ENCODE assay signal across 32 cellular contexts in the genomic region with DNA sequence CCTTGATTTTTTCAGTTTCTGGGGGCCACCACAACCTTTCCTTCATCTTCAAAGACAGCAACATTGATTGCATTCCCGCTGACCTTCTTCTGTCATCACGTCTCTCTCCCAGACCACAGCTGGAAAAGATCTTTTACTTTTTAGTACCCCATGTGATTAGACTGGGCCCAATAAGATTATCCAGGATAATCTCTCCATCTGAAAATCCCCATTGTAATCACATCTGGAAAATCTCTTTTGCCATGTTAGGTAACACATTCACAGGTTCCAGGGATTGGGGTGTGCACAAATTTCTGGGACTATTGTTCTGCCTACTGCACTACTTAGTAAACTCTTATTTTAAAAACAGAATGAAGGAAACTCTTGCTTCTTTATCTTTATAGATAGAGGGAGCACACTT. TPM values are rescaled to one million over a fixed set of nuclear protein-coding genes. Genes with fewer than 3 reads are reported as not detected.
"Had no signal": no experiment of that assay in that cellular context is flagged by ENCODE, and none has a peak within 500 bp of the region (broad histone marks: within the 10 kb centered on the region; RNA-seq: fewer than 3 reads in every experiment).

No MANE protein-coding gene starts in this region.

- DNase-seq: activated B cell treated with CpG ODN at 0.5 μM for 24 hours; activated CD4-positive, alpha-beta memory T cell treated with anti-CD3 and anti-CD28 coated beads, Interleukin-2, amount 10 ng/mL, durations not matched to agents 7 days and 5 days; activated CD4-positive, alpha-beta T cell treated with anti-CD3 and anti-CD28 coated beads for 1 hour; activated CD4-positive, alpha-beta T cell treated with anti-CD3 and anti-CD28 coated beads for 48 hours; activated CD8-positive, alpha-beta memory T cell treated with anti-CD3 and anti-CD28 coated beads for 24 hours; activated CD8-positive, alpha-beta memory T cell treated with anti-CD3 and anti-CD28 coated beads, Interleukin-2, amount 10 ng/mL, durations not matched to agents 7 days and 5 days; activated CD8-positive, alpha-beta memory T cell treated with anti-CD3 and anti-CD28 coated beads, Interleukin-2, amount 50 U/mL, for 48 hours; activated effector memory CD4-positive, alpha-beta T cell treated with Interleukin-2 at 50 U/mL for 16 hours; activated naive CD4-positive, alpha-beta T cell treated with anti-CD3 and anti-CD28 coated beads, Interleukin-2, amount 10 ng/mL, durations not matched to agents 7 days and 5 days; activated naive CD8-positive, alpha-beta T cell treated with anti-CD3 and anti-CD28 coated beads, Interleukin-2, amount 50 U/mL, for 24 hours; activated T-cell treated with anti-CD3 and anti-CD28 coated beads, Interleukin-2, amount 50 U/mL, for 48 hours; anterior cingulate cortex; NCI-H1105; NCI-H1417 treated with DMSO at 0.1 percent for 48 hours; NCI-H187 treated with DMSO at 0.1 percent for 48 hours; NCI-H2081; NCI-H2171 treated with DMSO at 0.1 percent for 48 hours; NCI-H2227 treated with DMSO at 0.1 percent for 48 hours; NCI-H446 treated with DMSO at 0.1 percent for 48 hours; NCI-H524; NCI-H69; OCI-M1; Right ventricle myocardium superior; SJCRH30; SW 1271; T-helper 1 cell; T-helper 2 cell; T-helper 9 cell had no signal

- H3K27me3 ChIP-seq: SJCRH30 had no signal

- H3K9me3 Mint-ChIP-seq: activated CD4-positive, alpha-beta memory T cell treated with anti-CD3 and anti-CD28 coated beads, Interleukin-2, amount 10 ng/mL, durations not matched to agents 7 days and 5 days; activated naive CD4-positive, alpha-beta T cell treated with anti-CD3 and anti-CD28 coated beads, Interleukin-2, amount 10 ng/mL, durations not matched to agents 7 days and 5 days had no signal

- H3K9me3 ChIP-seq: SJCRH30 had no signal

- H3K4me1 Mint-ChIP-seq: activated CD4-positive, alpha-beta memory T cell treated with anti-CD3 and anti-CD28 coated beads, Interleukin-2, amount 10 ng/mL, durations not matched to agents 7 days and 5 days; activated CD8-positive, alpha-beta memory T cell treated with anti-CD3 and anti-CD28 coated beads, Interleukin-2, amount 10 ng/mL, durations not matched to agents 7 days and 5 days; activated naive CD4-positive, alpha-beta T cell treated with anti-CD3 and anti-CD28 coated beads, Interleukin-2, amount 10 ng/mL, durations not matched to agents 7 days and 5 days; activated naive CD8-positive, alpha-beta T cell treated with anti-CD3 and anti-CD28 coated beads, Interleukin-2, amount 50 U/mL, for 24 hours had no signal

- H3K9ac ChIP-seq: KMS-11 had no signal

- H3K36me3 Mint-ChIP-seq: activated CD8-positive, alpha-beta memory T cell treated with anti-CD3 and anti-CD28 coated beads, Interleukin-2, amount 10 ng/mL, durations not matched to agents 7 days and 5 days; activated naive CD4-positive, alpha-beta T cell treated with anti-CD3 and anti-CD28 coated beads, Interleukin-2, amount 10 ng/mL, durations not matched to agents 7 days and 5 days had no signal

- H3K4me3 ChIP-seq: SJCRH30 had no signal

- H3K4me2 ChIP-seq: KMS-11 had no signal

- H3K27me3 Mint-ChIP-seq: activated B cell treated with CpG ODN at 0.5 μM for 24 hours; activated CD4-positive, alpha-beta memory T cell treated with anti-CD3 and anti-CD28 coated beads, Interleukin-2, amount 10 ng/mL, durations not matched to agents 7 days and 5 days; activated CD8-positive, alpha-beta memory T cell treated with anti-CD3 and anti-CD28 coated beads, Interleukin-2, amount 10 ng/mL, durations not matched to agents 7 days and 5 days; activated naive CD4-positive, alpha-beta T cell treated with anti-CD3 and anti-CD28 coated beads, Interleukin-2, amount 10 ng/mL, durations not matched to agents 7 days and 5 days; activated naive CD8-positive, alpha-beta T cell; activated naive CD8-positive, alpha-beta T cell treated with anti-CD3 and anti-CD28 coated beads, Interleukin-2, amount 50 U/mL, for 24 hours had no signal

- H3K36me3 ChIP-seq: SJCRH30 had no signal

- ATAC-seq: activated CD8-positive, alpha-beta memory T cell treated with anti-CD3 and anti-CD28 coated beads, Interleukin-2, amount 10 ng/mL, durations not matched to agents 7 days and 5 days; activated naive CD8-positive, alpha-beta T cell treated with anti-CD3 and anti-CD28 coated beads, Interleukin-2, amount 50 U/mL, for 24 hours had no signal

- H3K27ac Mint-ChIP-seq: activated B cell treated with CpG ODN at 0.5 μM for 24 hours; activated CD4-positive, alpha-beta memory T cell treated with anti-CD3 and anti-CD28 coated beads, Interleukin-2, amount 10 ng/mL, durations not matched to agents 7 days and 5 days; activated CD8-positive, alpha-beta memory T cell treated with anti-CD3 and anti-CD28 coated beads, Interleukin-2, amount 10 ng/mL, durations not matched to agents 7 days and 5 days; activated naive CD4-positive, alpha-beta T cell treated with anti-CD3 and anti-CD28 coated beads, Interleukin-2, amount 10 ng/mL, durations not matched to agents 7 days and 5 days; activated naive CD8-positive, alpha-beta T cell; activated naive CD8-positive, alpha-beta T cell treated with anti-CD3 and anti-CD28 coated beads, Interleukin-2, amount 50 U/mL, for 24 hours had no signal

- H3K4me1 ChIP-seq: SJCRH30 had no signal

- H3K4me3 Mint-ChIP-seq: activated B cell treated with CpG ODN at 0.5 μM for 24 hours; activated CD4-positive, alpha-beta memory T cell treated with anti-CD3 and anti-CD28 coated beads, Interleukin-2, amount 10 ng/mL, durations not matched to agents 7 days and 5 days; activated CD8-positive, alpha-beta memory T cell treated with anti-CD3 and anti-CD28 coated beads, Interleukin-2, amount 10 ng/mL, durations not matched to agents 7 days and 5 days; activated naive CD4-positive, alpha-beta T cell treated with anti-CD3 and anti-CD28 coated beads, Interleukin-2, amount 10 ng/mL, durations not matched to agents 7 days and 5 days; activated naive CD8-positive, alpha-beta T cell; activated naive CD8-positive, alpha-beta T cell treated with anti-CD3 and anti-CD28 coated beads, Interleukin-2, amount 50 U/mL, for 24 hours had no signal

- H3K27ac ChIP-seq: KMS-11, SJCRH30, VCaP had no signal

RNA-seq across cellular contexts. Expression of a gene that starts 47.1 kb away (rescaled TPM):
- total RNA-seq: activated B cell treated with CpG ODN at 0.5 μM for 24 hours; activated CD4-positive, alpha-beta memory T cell treated with anti-CD3 and anti-CD28 coated beads, Interleukin-2, amount 10 ng/mL, durations not matched to agents 7 days and 5 days; activated CD8-positive, alpha-beta memory T cell treated with anti-CD3 and anti-CD28 coated beads, Interleukin-2, amount 10 ng/mL, durations not matched to agents 7 days and 5 days; cardiac septum; Right ventricle myocardium superior; SJCRH30 had no signal
